In the genomic region with DNA sequence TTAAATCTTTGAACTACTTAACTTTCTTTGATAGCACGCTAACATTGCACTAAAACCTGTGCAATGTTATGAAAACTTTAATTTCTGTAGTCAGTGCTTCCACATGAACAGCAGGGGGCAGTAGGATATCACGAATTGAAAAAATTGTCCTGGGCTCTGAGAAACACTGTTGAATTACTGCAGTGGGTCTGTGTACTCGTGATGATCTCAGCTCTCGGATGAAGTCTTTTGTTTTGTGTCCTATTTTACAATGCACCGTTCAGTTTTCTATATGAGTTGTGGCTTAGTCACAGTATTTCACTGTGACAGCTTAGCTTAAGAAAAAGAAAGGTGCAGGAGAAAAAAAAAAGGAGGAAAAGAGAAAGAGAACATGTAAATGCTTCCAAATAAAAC, we compare ENCODE assay signal across 8 cellular contexts.
DNase-seq lines count a peak whose midpoint lies in the region; ATAC-seq and TF ChIP-seq lines count a peak whose summit lies in the region.

No MANE protein-coding gene starts in this region.

- peak overlapping the region; percentile 76 for H3K4me3 Mint-ChIP-seq in T-helper 17 cell

- peak overlapping the region; percentile 52 for H3K4me3 ChIP-seq in AG04450 (ENCODE audit: low read depth, low read length)
- peak overlapping the region; percentile 47 for H3K4me3 ChIP-seq in kidney epithelial cell (ENCODE audit: low read depth, low read length)

- H3K27me3 Mint-ChIP-seq in T-helper 17 cell, result peaks cover 38% of the 10 kb centered on the region

- peak overlapping the region; percentile 45 for H3K27ac Mint-ChIP-seq in T-helper 17 cell

- TF ChIP-seq CTCF in AG04450 (IDR thresholded peaks at IDR 0.05; ENCODE audit: low read depth, low read length), result peak; percentile 80
- TF ChIP-seq CTCF in GM13976 (IDR thresholded peaks at IDR 0.05; ENCODE audit: borderline replicate concordance, control extremely low read depth, extremely low read depth, insufficient read depth, missing control alignments), result peak; percentile 71
- peak; percentile 71 for TF ChIP-seq CTCF in kidney epithelial cell (IDR thresholded peaks at IDR 0.05; ENCODE audit: insufficient read depth, low read length, poor library complexity, severe bottlenecking)

- CTCF ChIA-PET in AG04450 (lab: Charles Lee), result interaction anchor here (0.6 to 5.6 kb wide), 57 partner anchors 9 to 1680 kb away, joined by 3 to 60 read pairs (median 6); no protein-coding TSS in a partner anchor

- H3K27ac ChIP-seq in AG04450 (ENCODE audit: low read depth, low read length), result no peak overlapping the region

- no peaks in the 10 kb centered on the region for H3K36me3 ChIP-seq in kidney epithelial cell (ENCODE audit: control insufficient read depth, insufficient read depth, low read length)

- H3K27me3 ChIP-seq in AG04450 (ENCODE audit: control insufficient read depth, insufficient read depth, low read length) (no peaks in the 10 kb centered on the region), kidney epithelial cell (ENCODE audit: control insufficient read depth, insufficient read depth, low read length) (no peaks in the 10 kb centered on the region)

- ATAC-seq in HG02885 (IDR thresholded peaks at IDR 0.05; ENCODE audit: poor library complexity, unreplicated experiment), result peak; percentile 58
- ATAC-seq in T-helper 17 cell, result peak; percentile 74

- POLR2A ChIA-PET in AG04450 (lab: Yijun Ruan, JAX), result interaction anchor here (1.4 kb wide), 1 partner anchor 193 kb away, joined by 4 read pairs; no protein-coding TSS in a partner anchor

- in situ Hi-C loops in GM13976 (cut with MboI; ENCODE audit: low sequenced_read_pairs, unreplicated experiment), result no loop called here

- DNase-seq in AG04450 (ENCODE audit: low read depth, low spot score), result peak; percentile 74
- DNase-seq in GM13976 (ENCODE audit: low spot score), result peak; percentile 70
- peak; percentile 53 for DNase-seq in NCI-H187 treated with DMSO at 0.1 percent for 48 hours (lab: John Stamatoyannopoulos, UW)
- DNase-seq in T-helper 17 cell, result peak in 1 of 3 donors; percentile 21
- peak; percentile 81 for DNase-seq in cerebellum (ENCODE audit: low spot score)
- peak; percentile 48 for DNase-seq in kidney epithelial cell (ENCODE audit: low read depth)
- DNase-seq in stimulated activated CD4-positive, alpha-beta T cell treated with anti-CD3 and anti-CD28 coated beads, Interleukin-1b, Interleukin-23, amount 100 ng/mL, for 48 hours, result peak; percentile 38

- no peaks in the 10 kb centered on the region for H3K9me3 ChIP-seq in AG04450 (ENCODE audit: control insufficient read depth, insufficient read depth, low read length)
- no peaks in the 10 kb centered on the region for H3K9me3 ChIP-seq in T-helper 17 cell (ENCODE audit: control insufficient read depth, low read length, poor library complexity, severe bottlenecking)

- H3K36me3 Mint-ChIP-seq in T-helper 17 cell (ENCODE audit: low read depth), result no peaks in the 10 kb centered on the region

- peaks cover 11% of the 10 kb centered on the region for H3K4me1 Mint-ChIP-seq in T-helper 17 cell
